In the genomic region with DNA sequence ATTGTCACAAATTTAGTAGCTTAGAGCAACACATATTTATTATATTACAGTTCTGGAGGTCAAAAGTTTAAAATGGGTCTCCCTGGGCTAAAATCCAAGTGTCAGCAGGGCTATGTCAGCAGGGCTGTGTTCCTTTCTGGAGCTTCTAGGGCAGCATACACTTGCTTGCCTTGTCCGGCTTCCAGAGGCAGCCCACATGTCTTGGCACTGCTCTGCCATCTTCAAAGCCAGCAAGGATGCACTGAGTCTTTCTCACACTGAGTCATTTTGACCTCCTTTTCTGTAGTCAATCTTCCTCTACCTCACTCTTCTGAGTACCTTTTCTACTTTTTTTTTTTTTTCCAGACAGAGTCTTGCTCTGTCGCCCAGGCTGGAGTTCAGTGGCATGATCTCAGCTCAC, we compare ENCODE assay signal across 22 cellular contexts. TPM values are rescaled to one million over a fixed set of nuclear protein-coding genes. Genes with fewer than 3 reads are reported as not detected.
DNase-seq lines count a peak whose midpoint lies in the region; ATAC-seq and TF ChIP-seq lines count a peak whose summit lies in the region.
"Had no signal": no experiment of that assay in that cellular context is flagged by ENCODE, and none has a peak within 500 bp of the region (broad histone marks: within the 10 kb centered on the region; RNA-seq: fewer than 3 reads in every experiment).

No MANE protein-coding gene starts in this region.

- no peaks in the 10 kb centered on the region for H3K9me3 ChIP-seq in heart left ventricle
- H3K9me3 ChIP-seq in right cardiac atrium (ENCODE audit: control insufficient read depth, low read length): no peaks in the 10 kb centered on the region
- no peaks in the 10 kb centered on the region for H3K9me3 ChIP-seq in gastrocnemius medialis
- H3K9me3 ChIP-seq in testis: no peaks in the 10 kb centered on the region
- H3K9me3 ChIP-seq: BLaER1, Peyer's patch had no signal

- peak; percentile 60 to 74 (median 72) for ATAC-seq in heart left ventricle
- ATAC-seq in right cardiac atrium: no peak
- peak; percentile 56 to 90 for ATAC-seq in gastrocnemius medialis
- ATAC-seq in HG02642 (IDR thresholded peaks at IDR 0.05; ENCODE audit: poor library complexity, unreplicated experiment): no peak
- ATAC-seq: CD8-positive, alpha-beta T cell; GM23338 had no signal

- 60 to 72% (median 63%) methylated on average over 2 of the region's 2 CpGs for WGBS in heart left ventricle, 4 donors
- 60% methylated on average over 2 of the region's 2 CpGs for WGBS in right cardiac atrium
- 83 to 88% methylated on average over 2 of the region's 2 CpGs for WGBS in testis, 2 donors

- H3K4me3 ChIP-seq in heart left ventricle (no peak overlapping the region), right cardiac atrium (ENCODE audit: low read length) (no peak overlapping the region), dorsolateral prefrontal cortex (no peak overlapping the region), gastrocnemius medialis (no peak overlapping the region), testis (no peak overlapping the region)
- H3K4me3 ChIP-seq: BLaER1, GM23338, Peyer's patch had no signal

- H3K4me1 ChIP-seq in heart left ventricle (peaks cover 0 to 14% (median 4%) of the 10 kb centered on the region in 12 donors), right cardiac atrium (ENCODE audit: control insufficient read depth, insufficient read depth, low read length) (peaks cover 1% of the 10 kb centered on the region), gastrocnemius medialis (peaks cover 13 to 17% of the 10 kb centered on the region in 2 donors), testis (no peaks in the 10 kb centered on the region)
- H3K4me1 ChIP-seq: BLaER1, Peyer's patch had no signal

- TF ChIP-seq POLR2A in heart left ventricle (IDR thresholded peaks at IDR 0.05): no peak
- TF ChIP-seq POLR2A in gastrocnemius medialis (IDR thresholded peaks at IDR 0.05): no peak
- TF ChIP-seq POLR2A in testis (IDR thresholded peaks at IDR 0.05): no peak

- intact Hi-C loops in heart left ventricle (cut with DNase I): loop anchor here in 1 of 10 donors (2.0 kb wide), 1 partner anchor 103 kb away; no protein-coding TSS in a partner anchor
- intact Hi-C loops in right cardiac atrium (cut with DNase I): no loop called here
- intact Hi-C loops in dorsolateral prefrontal cortex (cut with DNase I): no loop called here
- intact Hi-C loops in gastrocnemius medialis (cut with DNase I; ENCODE audit: low total_unique reads): no loop called here
- intact Hi-C loops in testis (cut with DNase I; ENCODE audit: low total_unique reads): no loop called here

- TF ChIP-seq CTCF in heart left ventricle (IDR thresholded peaks at IDR 0.05) (no peak), dorsolateral prefrontal cortex (IDR thresholded peaks at IDR 0.05 in 54 of 56, conservative IDR thresholded peaks at IDR 0.05 in 2 of 56; ENCODE audit: low read depth in 1 of 56, partially characterized antibody in 56 of 56) (no peak), gastrocnemius medialis (IDR thresholded peaks at IDR 0.05 in 4 of 5, conservative IDR thresholded peaks at IDR 0.05 in 1 of 5) (no peak), testis (IDR thresholded peaks at IDR 0.05) (no peak)

- H3K36me3 ChIP-seq in heart left ventricle: no peaks in the 10 kb centered on the region
- no peaks in the 10 kb centered on the region for H3K36me3 ChIP-seq in gastrocnemius medialis
- H3K36me3 ChIP-seq in testis (ENCODE audit: low read depth, missing control alignments): no peaks in the 10 kb centered on the region
- H3K36me3 ChIP-seq: BLaER1, Peyer's patch had no signal

- no peak overlapping the region for H3K27ac ChIP-seq in heart left ventricle
- H3K27ac ChIP-seq in right cardiac atrium (ENCODE audit: low read length): no peak overlapping the region
- H3K27ac ChIP-seq in dorsolateral prefrontal cortex: peak overlapping the region in 5 of 59 donors; percentile 21 to 67 (median 36)
- peak overlapping the region in 1 of 4 donors; percentile 37 for H3K27ac ChIP-seq in gastrocnemius medialis
- no peak overlapping the region for H3K27ac ChIP-seq in testis
- H3K27ac ChIP-seq: BLaER1, Peyer's patch had no signal

- DNase-seq in heart left ventricle: peak in 1 of 5 donors; percentile 27
- no peak for DNase-seq in right cardiac atrium
- peak in 9 of 10 donors; percentile 9 to 86 (median 66) for DNase-seq in dorsolateral prefrontal cortex
- peak; percentile 69 for DNase-seq in medulla oblongata (ENCODE audit: extremely low spot score)
- peak; percentile 37 for DNase-seq in gastrocnemius medialis
- DNase-seq in testis: no peak
- no peak for DNase-seq in NCI-H2196 treated with DMSO at 0.1 percent for 48 hours (lab: John Stamatoyannopoulos, UW; ENCODE audit: unreplicated experiment)
- DNase-seq: CD8-positive, alpha-beta T cell; DMS79; NCI-H1092; NCI-H146; NCI-H2081; NCI-H510A treated with DMSO at 0.1 percent for 48 hours; NCI-H82; Peyer's patch; SHP77 treated with DMSO at 0.1 percent for 48 hours had no signal

- in situ Hi-C loops in gastrocnemius medialis (cut with MboI; ENCODE audit: low sequenced_read_pairs in 4 of 4): loop anchor here in 1 of 4 donors (5.0 kb wide), 1 partner anchor 105 kb away; no protein-coding TSS in a partner anchor

- H3K27me3 ChIP-seq in heart left ventricle (no peaks in the 10 kb centered on the region), right cardiac atrium (ENCODE audit: control insufficient read depth, insufficient read depth) (no peaks in the 10 kb centered on the region), dorsolateral prefrontal cortex (peaks cover 0 to 5% (median 0%) of the 10 kb centered on the region in 45 donors), gastrocnemius medialis (no peaks in the 10 kb centered on the region), testis (no peaks in the 10 kb centered on the region)
- H3K27me3 ChIP-seq: BLaER1, Peyer's patch had no signal

RNA-seq across cellular contexts. Expression of gene ADGRF4, which starts 39.0 kb away (rescaled TPM):
- total RNA-seq in heart left ventricle: under 1 TPM in 4 of 9 donors, not detected in 5; 0.06 to 0.60 (median 0.29) TPM
- polyA plus RNA-seq in heart left ventricle: under 1 TPM in 1 of 2 donors, not detected in 1; 0.07 TPM
- under 1 TPM; 0.09 to 0.91 (median 0.54) TPM for total RNA-seq in right cardiac atrium
- polyA plus RNA-seq in right cardiac atrium: 0.09 TPM
- total RNA-seq in dorsolateral prefrontal cortex: under 1 TPM in 50 of 120 experiments, not detected in 70; 0.11 to 0.70 (median 0.20) TPM
- total RNA-seq in gastrocnemius medialis: under 1 TPM in 1 of 4 donors, not detected in 3; 0.07 TPM
- under 1 TPM; 0.12 to 0.31 TPM for total RNA-seq in testis
- 0.58 TPM for polyA plus RNA-seq in testis (ENCODE audit: insufficient read depth, low read depth, low replicate concordance)
- total RNA-seq: CD8-positive, alpha-beta T cell; G401; GM23338 had no signal
- polyA plus RNA-seq: GM23338 had no signal

RNA-seq across cellular contexts. Expression of gene OPN5, which starts 44.4 kb away (rescaled TPM):
- total RNA-seq in heart left ventricle (under 1 TPM in 6 of 9 donors, not detected in 3; 0.23 to 0.89 (median 0.45) TPM), right cardiac atrium (not detected), dorsolateral prefrontal cortex (1 to 10 TPM in 3 of 120 experiments, under 1 TPM in 29, not detected in 88; 0.15 to 1.5 (median 0.31) TPM), gastrocnemius medialis (not detected), testis (1 to 10 TPM; 6.3 to 7.3 TPM)
- polyA plus RNA-seq in heart left ventricle (under 1 TPM; 0.11 to 0.53 TPM), right cardiac atrium (not detected), testis (ENCODE audit: insufficient read depth, low read depth, low replicate concordance) (17.3 TPM)
- total RNA-seq: A172; CD8-positive, alpha-beta T cell; G401; GM23338; MCF 10A; Peyer's patch had no signal
- polyA plus RNA-seq: GM23338 had no signal

Comparison
In these comparisons a context has a peak if more than half of its experiments do, and no peak if none do; other contexts are left out.
1. ATAC-seq: peak in heart left ventricle (4 of 4) and gastrocnemius medialis (2 of 2); none in right cardiac atrium (0 of 2) and HG02642 (single experiment).
2. DNase-seq: peak in dorsolateral prefrontal cortex (9 of 10), medulla oblongata (single experiment) and gastrocnemius medialis (2 of 2); none in right cardiac atrium (0 of 3), testis (single experiment) and NCI-H2196 treated with DMSO at 0.1 percent for 48 hours (single experiment).